ENCODE assay signal across 14 cellular contexts in genomic region chr6:158798311-158798710, GRCh38. TPM values are rescaled to one million over a fixed set of nuclear protein-coding genes. Genes with fewer than 3 reads are reported as not detected.
DNase-seq lines count a peak whose midpoint lies in the region; ATAC-seq and TF ChIP-seq lines count a peak whose summit lies in the region.
"Had no signal": no experiment of that assay in that cellular context is flagged by ENCODE, and none has a peak within 500 bp of the region (broad histone marks: within the 10 kb centered on the region; RNA-seq: fewer than 3 reads in every experiment).

No MANE protein-coding gene starts in this region.

- no peaks in the 10 kb centered on the region for H3K9me2 ChIP-seq in DOHH2 (replicated peaks; ENCODE audit: control insufficient read depth, low read length)

- H3K27ac Mint-ChIP-seq in osteocyte (ENCODE audit: unreplicated experiment): peak overlapping the region; percentile 82

- no peaks in the 10 kb centered on the region for H3K9me3 Mint-ChIP-seq in osteocyte (ENCODE audit: unreplicated experiment)

- TF ChIP-seq CTCF in 22Rv1 (IDR thresholded peaks at IDR 0.05): no peak
- TF ChIP-seq CTCF in DOHH2 (IDR thresholded peaks at IDR 0.05; ENCODE audit: low read depth, low read length, poor library complexity, severe bottlenecking): no peak
- no peak for TF ChIP-seq CTCF in ascending aorta (IDR thresholded peaks at IDR 0.05)
- TF ChIP-seq CTCF in osteocyte (IDR thresholded peaks at IDR 0.05): no peak

- H3K4me3 ChIP-seq in DOHH2 (ENCODE audit: low read length): no peak overlapping the region; the same call in 1 of the 2 replicates
- H3K4me3 ChIP-seq in ascending aorta: no peak overlapping the region

- ATAC-seq in GM19463 (IDR thresholded peaks at IDR 0.05; ENCODE audit: unreplicated experiment): no peak
- ATAC-seq in HG03108 (IDR thresholded peaks at IDR 0.05; ENCODE audit: unreplicated experiment): no peak

- peaks cover 100% of the 10 kb centered on the region for H3K79me2 ChIP-seq in DOHH2 (ENCODE audit: control insufficient read depth, low read length)

- H3K9me3 ChIP-seq in DOHH2 (ENCODE audit: control insufficient read depth, insufficient read depth, low read length) (no peaks in the 10 kb centered on the region), ascending aorta (no peaks in the 10 kb centered on the region)

- peak overlapping the region; percentile 75 for H3K27ac ChIP-seq in 22Rv1
- peak overlapping the region; percentile 33 for H3K27ac ChIP-seq in DOHH2 (ENCODE audit: low read depth, low read length)
- H3K27ac ChIP-seq in ascending aorta: peak overlapping the region; percentile 39 to 65

- H3K36me3 Mint-ChIP-seq in osteocyte (ENCODE audit: unreplicated experiment): no peaks in the 10 kb centered on the region

- peaks cover 41% of the 10 kb centered on the region for H3F3A ChIP-seq in DOHH2 (ENCODE audit: control insufficient read depth, insufficient read depth)

- intact Hi-C loops in ascending aorta (cut with DNase I): loop anchor here (2.0 kb wide), 1 partner anchor 20 kb away; the partner anchor contains the start of gene EZR

- peak overlapping the region; percentile 72 for H3K4me2 ChIP-seq in DOHH2 (ENCODE audit: low read length)

- peaks cover 97% of the 10 kb centered on the region for H3K4me1 ChIP-seq in DOHH2 (ENCODE audit: control insufficient read depth, low read length)
- peaks cover 5 to 19% of the 10 kb centered on the region in 2 donors for H3K4me1 ChIP-seq in ascending aorta

- no peak overlapping the region for H3K4me3 Mint-ChIP-seq in osteocyte (ENCODE audit: unreplicated experiment)

- H3K36me3 ChIP-seq in DOHH2 (ENCODE audit: control insufficient read depth, low read length) (peaks cover 97% of the 10 kb centered on the region), ascending aorta (no peaks in the 10 kb centered on the region)

- H3K27me3 ChIP-seq in DOHH2 (ENCODE audit: control insufficient read depth, low read length) (no peaks in the 10 kb centered on the region), ascending aorta (no peaks in the 10 kb centered on the region)

- H3K27me3 Mint-ChIP-seq in osteocyte (ENCODE audit: unreplicated experiment): no peaks in the 10 kb centered on the region

- DNase-seq in ascending aorta (ENCODE audit: low spot score in 2 of 2) (no peak), osteocyte (ENCODE audit: extremely low spot score, unreplicated experiment) (no peak), DMS114 treated with DMSO at 0.1 percent for 48 hours (lab: John Stamatoyannopoulos, UW; ENCODE audit: unreplicated experiment) (no peak), DMS153 (lab: John Stamatoyannopoulos, UW) (no peak)
- DNase-seq: activated CD4-positive, CD25-positive, alpha-beta regulatory T cell treated with anti-CD3 and anti-CD28 coated beads, Interleukin-2, amount 50 U/mL, for 72 hours; aorta; COR-L47; NCI-H2081 treated with DMSO at 0.1 percent for 48 hours; occipital lobe; stimulated activated CD4-positive, alpha-beta T cell treated with anti-CD3 and anti-CD28 coated beads, Interleukin-4, amount 100 ng/mL, for 4 hours had no signal

- H4K20me1 ChIP-seq in DOHH2 (ENCODE audit: control insufficient read depth, insufficient read depth, low read depth, low read length): peaks cover 74% of the 10 kb centered on the region

- H3K4me1 Mint-ChIP-seq in osteocyte (ENCODE audit: unreplicated experiment): peaks cover 41% of the 10 kb centered on the region

RNA-seq across cellular contexts. Expression of gene EZR, which starts 20.9 kb away (rescaled TPM):
- total RNA-seq in ascending aorta: 49.7 TPM
- 41.1 and 41.4 TPM in 2 replicates for total RNA-seq in osteocyte
